ENCODE assay signal across 9 cellular contexts in genomic region chr17:59668816-59669215, GRCh38. TPM values are rescaled to one million over a fixed set of nuclear protein-coding genes. Genes with fewer than 3 reads are reported as not detected.
DNase-seq lines count a peak whose midpoint lies in the region; ATAC-seq, FAIRE-seq and TF ChIP-seq lines count a peak whose summit lies in the region.
"Had no signal": no experiment of that assay in that cellular context is flagged by ENCODE, and none has a peak within 500 bp of the region (broad histone marks: within the 10 kb centered on the region; RNA-seq: fewer than 3 reads in every experiment).

No MANE protein-coding gene starts in this region.

- peak; percentile 81 for DNase-seq in GM04504 (ENCODE audit: low read depth)
- peak; percentile 44 for DNase-seq in RWPE1 (ENCODE audit: low spot score)
- peak; percentile 94 for DNase-seq in endothelial cell of umbilical vein (ENCODE audit: low read depth, low spot score)
- DNase-seq in sciatic nerve (ENCODE audit: low spot score) = no peak
- DNase-seq in NCI-H1436 treated with DMSO at 0.1 percent for 48 hours (lab: John Stamatoyannopoulos, UW) = no peak
- DNase-seq: NCI-H2081 treated with DMSO at 0.1 percent for 48 hours; stimulated activated naive CD8-positive, alpha-beta T cell treated with anti-CD3 and anti-CD28 coated beads, Interleukin-15, Interleukin-2, amounts not matched to agents 100 U/mL and 50 U/mL, for 24 hours had no signal

- no peak overlapping the region for H2AFZ ChIP-seq in endothelial cell of umbilical vein (ENCODE audit: low read depth, low read length)

- H4K20me1 ChIP-seq in endothelial cell of umbilical vein (replicated peaks; ENCODE audit: control insufficient read depth, extremely low read depth, insufficient read depth, low read length) = no peaks in the 10 kb centered on the region

- no peaks in the 10 kb centered on the region for H3K27me3 ChIP-seq in endothelial cell of umbilical vein (ENCODE audit: control insufficient read depth in 2 of 2, insufficient read depth in 2 of 2, low read length in 2 of 2)

- H3K9ac ChIP-seq in endothelial cell of umbilical vein (replicated peaks; ENCODE audit: extremely low read depth, insufficient read depth, low read length) = peak overlapping the region; percentile 84

- H3K4me1 ChIP-seq in endothelial cell of umbilical vein (ENCODE audit: control insufficient read depth, extremely low read depth, insufficient read depth, low read length) = peaks cover 55% of the 10 kb centered on the region

- H3K9me1 ChIP-seq in endothelial cell of umbilical vein (replicated peaks; ENCODE audit: control insufficient read depth, extremely low read depth, insufficient read depth, low read length) = peaks cover 2% of the 10 kb centered on the region

- dilution Hi-C loops in endothelial cell of umbilical vein (cut with MboI; ENCODE audit: extremely low pct_ligation_motif_present, low sequenced_read_pairs) = no loop called here

- no TSS peak for BruUV-seq in endothelial cell of umbilical vein (replicated peaks; lab: Mats Ljungman, UMichigan)

- H3K36me3 ChIP-seq in endothelial cell of umbilical vein (ENCODE audit: control insufficient read depth in 2 of 2, extremely low read depth in 1 of 2, insufficient read depth in 2 of 2, low read length in 2 of 2) = peaks cover 6 to 30% of the 10 kb centered on the region in 2 experiments

- H3K27ac ChIP-seq in RWPE1 = no peak overlapping the region; the same call in 1 of the 2 replicates
- H3K27ac ChIP-seq in endothelial cell of umbilical vein (ENCODE audit: insufficient read depth, low read depth, low read length) = peak overlapping the region; percentile 96

- peaks cover 36% of the 10 kb centered on the region for H3K79me2 ChIP-seq in endothelial cell of umbilical vein (ENCODE audit: control insufficient read depth, insufficient read depth, low read length)

- no peak for TF ChIP-seq CTCF in RWPE1 (conservative IDR thresholded peaks at IDR 0.05; ENCODE audit: low read depth)
- no peak for TF ChIP-seq CTCF in endothelial cell of umbilical vein (IDR thresholded peaks at IDR 0.05; ENCODE audit: extremely low read depth in 1 of 2, insufficient read depth in 1 of 2, low read depth in 1 of 2, low read length in 2 of 2)

- TF ChIP-seq POLR2A in endothelial cell of umbilical vein (IDR thresholded peaks at IDR 0.05; ENCODE audit: low read depth, low read length) = no peak

- intact Hi-C loops in endothelial cell of umbilical vein (cut with micrococcal nuclease) = loop anchor here (1.0 to 5.0 kb wide), 3 partner anchors 50 to 342 kb away; partner anchors contain the start of gene CLTC
- intact Hi-C loops in sciatic nerve (cut with DNase I) = no loop called here

- POLR2A ChIA-PET in RWPE1 (lab: Yijun Ruan, JAX; ENCODE audit: low non-redundant PET) (no interaction called here), endothelial cell of umbilical vein (lab: Charles Lee) (interaction anchor here (1.0 to 1.3 kb wide), 2 partner anchors 38 to 50 kb away, joined by 3 to 4 read pairs; partner anchors contain the start of genes CLTC, PTRH2 and VMP1)

- CTCF ChIA-PET in RWPE1 (lab: Yijun Ruan, JAX) = interaction anchor here (0.6 kb wide), 1 partner anchor 283 kb away, joined by 3 read pairs; no protein-coding TSS in a partner anchor
- CTCF ChIA-PET in endothelial cell of umbilical vein (lab: Charles Lee) = interaction anchor here (0.8 to 1.8 kb wide), 2 partner anchors 19 to 50 kb away, joined by 3 to 5 read pairs; partner anchors contain the start of gene CLTC

- peak; percentile 92 for FAIRE-seq in endothelial cell of umbilical vein (lab: Jason Lieb, UNC)

- peak; percentile 52 for ATAC-seq in sciatic nerve
- ATAC-seq in GM21786 (IDR thresholded peaks at IDR 0.05; ENCODE audit: unreplicated experiment) = no peak
- ATAC-seq in HG02642 (IDR thresholded peaks at IDR 0.05; ENCODE audit: poor library complexity, unreplicated experiment) = no peak
- ATAC-seq: stimulated activated naive CD8-positive, alpha-beta T cell treated with anti-CD3 and anti-CD28 coated beads, Interleukin-15, Interleukin-2, amounts not matched to agents 100 U/mL and 50 U/mL, for 24 hours had no signal

- H3K4me3 ChIP-seq in endothelial cell of umbilical vein (replicated peaks in 1 of 3; ENCODE audit: insufficient read depth in 1 of 3, low read depth in 1 of 3, low read length in 3 of 3) = peak overlapping the region in 2 of 3 experiments; percentile 36 to 58

- no peaks in the 10 kb centered on the region for H3K9me3 ChIP-seq in endothelial cell of umbilical vein (replicated peaks; ENCODE audit: control insufficient read depth, insufficient read depth, low read length)

- H3K4me2 ChIP-seq in endothelial cell of umbilical vein (ENCODE audit: insufficient read depth, low read length) = peak overlapping the region; percentile 95

TF ChIP-seq in endothelial cell of umbilical vein, 7 proteins besides CTCF, POLR2A, EP300 and RAD21:
- no peak for TF ChIP-seq EZH2 (IDR thresholded peaks at IDR 0.05; ENCODE audit: borderline replicate concordance, low read depth, low read length, severe bottlenecking)
- peak; percentile 69 for TF ChIP-seq POLR2AphosphoS5 (IDR thresholded peaks at IDR 0.05; ENCODE audit: insufficient read depth, low read depth, low read length)
- TF ChIP-seq JUN (IDR thresholded peaks at IDR 0.05; ENCODE audit: borderline replicate concordance, insufficient read depth, insufficient read length, low read depth) = peak; percentile 96
- TF ChIP-seq MYC (IDR thresholded peaks at IDR 0.05; ENCODE audit: low read depth, low read length) = no peak
- peak; percentile 74 for TF ChIP-seq FOS (IDR thresholded peaks at IDR 0.05; ENCODE audit: borderline replicate concordance, insufficient read depth, low read length)
- no peak for TF ChIP-seq GATA2 (IDR thresholded peaks at IDR 0.05; ENCODE audit: insufficient read depth, insufficient read length, low read depth, low read length)
- no peak for TF ChIP-seq MAX (IDR thresholded peaks at IDR 0.05; ENCODE audit: insufficient read depth, insufficient read length)
TF ChIP-seq in endothelial cell of umbilical vein: peak in this region for 3.

RNA-seq across cellular contexts. Expression of gene PTRH2, which starts 38.4 kb away (rescaled TPM):
- total RNA-seq in endothelial cell of umbilical vein = 40.1 and 41.2 TPM in 2 replicates
- 40.0 and 46.7 TPM in 2 replicates for polyA plus RNA-seq in endothelial cell of umbilical vein
- 67.8 and 71.1 TPM in 2 replicates for polyA plus RNA-seq in endothelial cell of umbilical vein (2011; cell fraction: cytosol; rRNA removed)
- 35.3 and 44.1 TPM in 2 replicates for polyA plus RNA-seq in endothelial cell of umbilical vein (2011; cell fraction: nucleus; rRNA removed)
- polyA plus RNA-seq in endothelial cell of umbilical vein (2012) = 66.7 and 78.1 TPM in 2 replicates
- polyA minus RNA-seq in endothelial cell of umbilical vein = 49.5 and 59.7 TPM in 2 replicates
- 13.0 TPM for polyA minus RNA-seq in endothelial cell of umbilical vein (2011; cell fraction: cytosol; rRNA and poly(A)+ RNA removed)
- 13.7 and 17.6 TPM in 2 replicates for polyA minus RNA-seq in endothelial cell of umbilical vein (2011; cell fraction: nucleus; rRNA and poly(A)+ RNA removed)
- total RNA-seq in sciatic nerve = 22.0 TPM

RNA-seq across cellular contexts. Expression of gene VMP1, which starts 38.6 kb away (rescaled TPM):
- 270 and 321 TPM in 2 replicates for total RNA-seq in endothelial cell of umbilical vein
- polyA plus RNA-seq in endothelial cell of umbilical vein = 121 and 138 TPM in 2 replicates
- 82.1 and 129 TPM in 2 replicates for polyA plus RNA-seq in endothelial cell of umbilical vein (2011; cell fraction: cytosol; rRNA removed)
- polyA plus RNA-seq in endothelial cell of umbilical vein (2011; cell fraction: nucleus; rRNA removed) = 480 and 810 TPM in 2 replicates
- polyA plus RNA-seq in endothelial cell of umbilical vein (2012) = 259 and 273 TPM in 2 replicates
- 581 and 744 TPM in 2 replicates for polyA minus RNA-seq in endothelial cell of umbilical vein
- polyA minus RNA-seq in endothelial cell of umbilical vein (2011; cell fraction: cytosol; rRNA and poly(A)+ RNA removed) = 54.0 TPM
- 786 and 1,192 TPM in 2 replicates for polyA minus RNA-seq in endothelial cell of umbilical vein (2011; cell fraction: nucleus; rRNA and poly(A)+ RNA removed)
- total RNA-seq in sciatic nerve = 236 TPM

RNA-seq across cellular contexts. Expression of gene CLTC, which starts 49.1 kb away (rescaled TPM):
- total RNA-seq in endothelial cell of umbilical vein (317 and 326 TPM in 2 replicates), sciatic nerve (213 TPM)
- 164 and 169 TPM in 2 replicates for polyA plus RNA-seq in endothelial cell of umbilical vein
- 292 and 313 TPM in 2 replicates for polyA plus RNA-seq in endothelial cell of umbilical vein (2011; cell fraction: cytosol; rRNA removed)
- polyA plus RNA-seq in endothelial cell of umbilical vein (2011; cell fraction: nucleus; rRNA removed) = 284 and 338 TPM in 2 replicates
- 240 and 294 TPM in 2 replicates for polyA plus RNA-seq in endothelial cell of umbilical vein (2012)
- 694 and 730 TPM in 2 replicates for polyA minus RNA-seq in endothelial cell of umbilical vein
- 195 TPM for polyA minus RNA-seq in endothelial cell of umbilical vein (2011; cell fraction: cytosol; rRNA and poly(A)+ RNA removed)
- 248 and 392 TPM in 2 replicates for polyA minus RNA-seq in endothelial cell of umbilical vein (2011; cell fraction: nucleus; rRNA and poly(A)+ RNA removed)

Comparison
In these comparisons a context has a peak if more than half of its experiments do, and no peak if none do; other contexts are left out.
1. DNase-seq: peak in GM04504 (single experiment), RWPE1 (single experiment) and endothelial cell of umbilical vein (single experiment); none in sciatic nerve (single experiment) and NCI-H1436 treated with DMSO at 0.1 percent for 48 hours (single experiment).